28 cellular contexts compared by ENCODE assay signal in genomic region chr1:217049081-217049480, GRCh38.
DNase-seq lines count a peak whose midpoint lies in the region; ATAC-seq, FAIRE-seq and TF ChIP-seq lines count a peak whose summit lies in the region.
"Had no signal": no experiment of that assay in that cellular context is flagged by ENCODE, and none has a peak within 500 bp of the region (broad histone marks: within the 10 kb centered on the region; RNA-seq: fewer than 3 reads in every experiment).

No MANE protein-coding gene starts in this region.

- H3K9ac ChIP-seq in HepG2 (ENCODE audit: insufficient read depth, low read depth, low read length) = no peak overlapping the region
- H3K9ac ChIP-seq in trophoblast cell (ENCODE audit: low read length) = no peak overlapping the region
- H3K9ac ChIP-seq: BLaER1; BLaER1 treated with 17β-estradiol and CSF1 and Interleukin-3, amounts not matched to agents 10 nM and 100 nM had no signal

- no peak overlapping the region for H2AK5ac ChIP-seq in trophoblast cell (ENCODE audit: low read length)

- H3K9me3 ChIP-seq in HepG2 (ENCODE audit: low read length) (no peaks in the 10 kb centered on the region), right lobe of liver (no peaks in the 10 kb centered on the region), trophoblast cell (ENCODE audit: insufficient read depth, low read depth, low read length) (no peaks in the 10 kb centered on the region), sigmoid colon (no peaks in the 10 kb centered on the region)
- H3K9me3 ChIP-seq: A549; BE2C; BLaER1; BLaER1 treated with 17β-estradiol and CSF1 and Interleukin-3, amounts not matched to agents 10 nM and 100 nM; Caco-2 had no signal

- H3K79me1 ChIP-seq in trophoblast cell (ENCODE audit: low read length) = no peaks in the 10 kb centered on the region

- peaks cover 4% of the 10 kb centered on the region for H3K27me3 Mint-ChIP-seq in nephron progenitor cell (ENCODE audit: low read depth, poor library complexity)
- H3K27me3 Mint-ChIP-seq: B cell; CD4-positive, alpha-beta memory T cell; CD4-positive, alpha-beta T cell; CD4-positive, CD25-positive, alpha-beta regulatory T cell; CD8-positive, alpha-beta memory T cell had no signal

- no peak overlapping the region for H2BK12ac ChIP-seq in trophoblast cell (ENCODE audit: low read length)

- H3K27me3 ChIP-seq in HepG2 (ENCODE audit: control insufficient read depth in 1 of 2, insufficient read depth in 2 of 2, low read length in 2 of 2) = no peaks in the 10 kb centered on the region
- H3K27me3 ChIP-seq in right lobe of liver = no peaks in the 10 kb centered on the region
- H3K27me3 ChIP-seq in trophoblast cell (ENCODE audit: insufficient read depth, low read length) = no peaks in the 10 kb centered on the region
- H3K27me3 ChIP-seq in sigmoid colon = no peaks in the 10 kb centered on the region
- H3K27me3 ChIP-seq: BLaER1; BLaER1 treated with 17β-estradiol and CSF1 and Interleukin-3, amounts not matched to agents 10 nM and 100 nM had no signal

- in situ Hi-C loops in HepG2 (cut with HindIII; ENCODE audit: extremely low pct_ligation_motif_present, low pct_unique_long_range_greater_than_20kb) = no loop called here

- H3K4me3 Mint-ChIP-seq in nephron progenitor cell = no peak overlapping the region
- H3K4me3 Mint-ChIP-seq: B cell; CD14-positive monocyte; CD4-positive, alpha-beta memory T cell; CD4-positive, alpha-beta T cell; CD4-positive, CD25-positive, alpha-beta regulatory T cell; CD8-positive, alpha-beta memory T cell; CD8-positive, alpha-beta T cell had no signal

- H3K4me2 ChIP-seq in HepG2 (ENCODE audit: low read depth, low read length) (no peak overlapping the region), trophoblast cell (ENCODE audit: low read length) (no peak overlapping the region)
- H3K4me2 ChIP-seq: A549; BLaER1; BLaER1 treated with 17β-estradiol and CSF1 and Interleukin-3, amounts not matched to agents 10 nM and 100 nM had no signal

- TF ChIP-seq EP300 in HepG2 (IDR thresholded peaks at IDR 0.05; ENCODE audit: low read depth in 2 of 2, low read length in 2 of 2) (no peak), HepG2 (CRISPR knock-in tag; IDR thresholded peaks at IDR 0.05; ENCODE audit: borderline replicate concordance) (no peak), sigmoid colon (IDR thresholded peaks at IDR 0.05) (no peak)

- 0% methylated on average over 1 of the region's 1 CpG for WGBS in HepG2 (ENCODE audit: low lambda C conversion rate)
- WGBS in right lobe of liver (ENCODE audit: insufficient coverage, low coverage, low lambda C conversion rate, missing lambda C conversion rate) = 58% methylated on average over 1 of the region's 1 CpG
- WGBS in trophoblast cell (ENCODE audit: extremely low coverage, insufficient coverage, insufficient read length) = no CpG with 5 or more reads among the region's 1 CpG
- WGBS in sigmoid colon, 2 donors = 92% methylated on average over 1 of the region's 1 CpG

- POLR2A ChIA-PET in HepG2 (lab: Yijun Ruan, JAX) = no interaction called here

- H3K79me2 ChIP-seq in HepG2 (ENCODE audit: insufficient read depth, low read length) = no peaks in the 10 kb centered on the region
- H3K79me2 ChIP-seq in trophoblast cell (ENCODE audit: control insufficient read depth, insufficient read depth, low read length, poor library complexity) = no peaks in the 10 kb centered on the region

- no peak overlapping the region for H4K12ac ChIP-seq in trophoblast cell (ENCODE audit: low read depth, low read length)

- DNase-seq in HepG2 (ENCODE audit: low spot score) (no peak), right lobe of liver (no peak), nephron progenitor cell (no peak), trophoblast cell (peak; percentile 45 to 91), sigmoid colon (no peak), GM10266 (ENCODE audit: extremely low spot score) (no peak)
- DNase-seq: 8988T; C1 segment of cervical spinal cord; CD4-positive, alpha-beta memory T cell; CD4-positive, alpha-beta T cell; CD4-positive, CD25-positive, alpha-beta regulatory T cell; CD8-positive, alpha-beta memory T cell; CD8-positive, alpha-beta T cell; COR-L47; DMS 273 treated with DMSO at 0.1 percent for 48 hours; DMS153; DMS79; DMS79 treated with DMSO at 0.1 percent for 48 hours had no signal

- FAIRE-seq in HepG2 (lab: Jason Lieb, UNC) = no peak
- FAIRE-seq: A204.1, A549 had no signal

- ATAC-seq in HepG2 (no peak), right lobe of liver (no peak)
- ATAC-seq: CD8-positive, alpha-beta T cell had no signal

- peak overlapping the region; percentile 7 for H3K27ac Mint-ChIP-seq in nephron progenitor cell
- H3K27ac Mint-ChIP-seq: B cell; CD14-positive monocyte; CD4-positive, alpha-beta memory T cell; CD4-positive, alpha-beta T cell; CD4-positive, CD25-positive, alpha-beta regulatory T cell; CD8-positive, alpha-beta memory T cell; CD8-positive, alpha-beta T cell had no signal

- no peak overlapping the region for H3K23ac ChIP-seq in trophoblast cell (ENCODE audit: low read length)

- TF ChIP-seq POLR2A in HepG2 (IDR thresholded peaks at IDR 0.05; ENCODE audit: insufficient read depth in 1 of 2, low read depth in 2 of 2, low read length in 2 of 2) (no peak), right lobe of liver (IDR thresholded peaks at IDR 0.05) (no peak), sigmoid colon (IDR thresholded peaks at IDR 0.05) (no peak)

- no peak overlapping the region for H3K4ac ChIP-seq in trophoblast cell (ENCODE audit: low read depth, low read length)

- H3K4me1 Mint-ChIP-seq in nephron progenitor cell = no peaks in the 10 kb centered on the region
- H3K4me1 Mint-ChIP-seq: B cell; CD14-positive monocyte; CD4-positive, alpha-beta memory T cell; CD4-positive, CD25-positive, alpha-beta regulatory T cell; CD8-positive, alpha-beta memory T cell had no signal

- H3K4me1 ChIP-seq in HepG2 (ENCODE audit: insufficient read depth, low read length) = no peaks in the 10 kb centered on the region
- no peaks in the 10 kb centered on the region for H3K4me1 ChIP-seq in right lobe of liver
- no peaks in the 10 kb centered on the region for H3K4me1 ChIP-seq in trophoblast cell (ENCODE audit: control insufficient read depth in 1 of 2, insufficient read depth in 2 of 2, low read length in 2 of 2)
- no peaks in the 10 kb centered on the region for H3K4me1 ChIP-seq in sigmoid colon
- H3K4me1 ChIP-seq: A549, BE2C, Caco-2 had no signal

- H4K20me1 ChIP-seq in HepG2 (ENCODE audit: insufficient read depth, low read length) = no peaks in the 10 kb centered on the region
- H4K20me1 ChIP-seq: BLaER1; BLaER1 treated with 17β-estradiol and CSF1 and Interleukin-3, amounts not matched to agents 10 nM and 100 nM had no signal

- H3K9me3 Mint-ChIP-seq in nephron progenitor cell = no peaks in the 10 kb centered on the region
- H3K9me3 Mint-ChIP-seq: CD8-positive, alpha-beta T cell had no signal

- no peak for TF ChIP-seq RAD21 in HepG2 (CRISPR knock-in tag; IDR thresholded peaks at IDR 0.05)

- no peak overlapping the region for H4K91ac ChIP-seq in trophoblast cell (ENCODE audit: low read depth, low read length)

- H3K4me3 ChIP-seq in HepG2 (replicated peaks in 1 of 3; ENCODE audit: insufficient read depth in 1 of 3, low read depth in 2 of 3, low read length in 3 of 3) = no peak overlapping the region
- H3K4me3 ChIP-seq in right lobe of liver = no peak overlapping the region
- no peak overlapping the region for H3K4me3 ChIP-seq in trophoblast cell (ENCODE audit: low read depth, low read length)
- H3K4me3 ChIP-seq in sigmoid colon = no peak overlapping the region
- H3K4me3 ChIP-seq: A549; BLaER1; BLaER1 treated with 17β-estradiol and CSF1 and Interleukin-3, amounts not matched to agents 10 nM and 100 nM had no signal

- no peak overlapping the region for H2AFZ ChIP-seq in HepG2 (ENCODE audit: low read length)
- no peak overlapping the region for H2AFZ ChIP-seq in trophoblast cell (ENCODE audit: insufficient read depth, low read length, poor library complexity)

- intact Hi-C loops in HepG2 (cut with micrococcal nuclease; ENCODE audit: unreplicated experiment) = no loop called here
- intact Hi-C loops in right lobe of liver (cut with DNase I) = no loop called here
- intact Hi-C loops in sigmoid colon (cut with DNase I) = no loop called here

- H3K36me3 ChIP-seq in HepG2 (replicated peaks in 1 of 2; ENCODE audit: control insufficient read depth in 1 of 2, insufficient read depth in 2 of 2, low read length in 2 of 2) (no peaks in the 10 kb centered on the region), right lobe of liver (no peaks in the 10 kb centered on the region), trophoblast cell (ENCODE audit: control insufficient read depth in 1 of 2, insufficient read depth in 2 of 2, low read length in 2 of 2) (no peaks in the 10 kb centered on the region), sigmoid colon (no peaks in the 10 kb centered on the region)
- H3K36me3 ChIP-seq: BE2C; BLaER1; BLaER1 treated with 17β-estradiol and CSF1 and Interleukin-3, amounts not matched to agents 10 nM and 100 nM had no signal

- H3K14ac ChIP-seq in trophoblast cell (ENCODE audit: low read length) = no peak overlapping the region

- CTCF ChIA-PET in HepG2 (lab: Yijun Ruan, JAX; ENCODE audit: low intra/inter-chr PET ratio, low total read pairs) = no interaction called here

- no peaks in the 10 kb centered on the region for H3K36me3 Mint-ChIP-seq in nephron progenitor cell (ENCODE audit: low read depth)
- H3K36me3 Mint-ChIP-seq: CD14-positive monocyte; CD4-positive, alpha-beta memory T cell; CD4-positive, CD25-positive, alpha-beta regulatory T cell; CD8-positive, alpha-beta memory T cell; CD8-positive, alpha-beta T cell had no signal

- no peak overlapping the region for H3K18ac ChIP-seq in trophoblast cell (ENCODE audit: low read length)

- TF ChIP-seq CTCF in HepG2 (CRISPR knock-in tag; IDR thresholded peaks at IDR 0.05) (no peak), right lobe of liver (IDR thresholded peaks at IDR 0.05) (no peak), nephron progenitor cell (IDR thresholded peaks at IDR 0.05) (no peak), sigmoid colon (IDR thresholded peaks at IDR 0.05) (no peak), GM10266 (IDR thresholded peaks at IDR 0.05; ENCODE audit: control insufficient read depth, insufficient read depth, low read depth, missing control alignments) (no peak)

- no peak overlapping the region for H2BK120ac ChIP-seq in trophoblast cell (ENCODE audit: insufficient read depth, low read length, poor library complexity)

- BruUV-seq in HepG2 (replicated peaks; lab: Mats Ljungman, UMichigan) = no TSS peak

- H2BK5ac ChIP-seq in trophoblast cell (ENCODE audit: low read depth, low read length, poor library complexity) = no peak overlapping the region

- H4K8ac ChIP-seq in trophoblast cell (ENCODE audit: low read depth, low read length) = no peak overlapping the region

- H3K27ac ChIP-seq in HepG2 (ENCODE audit: extremely low read length, insufficient read depth, low read length) = no peak overlapping the region
- no peak overlapping the region for H3K27ac ChIP-seq in right lobe of liver
- H3K27ac ChIP-seq in trophoblast cell (ENCODE audit: low read depth, low read length) = no peak overlapping the region
- H3K27ac ChIP-seq in sigmoid colon = no peak overlapping the region
- H3K27ac ChIP-seq: 22Rv1; A549; BLaER1; BLaER1 treated with 17β-estradiol and CSF1 and Interleukin-3, amounts not matched to agents 10 nM and 100 nM; C4-2B had no signal

TF ChIP-seq in HepG2, 621 proteins besides CTCF, POLR2A, EP300 and RAD21 (continues in another document):
- TF ChIP-seq NFKBIZ (CRISPR knock-in tag; IDR thresholded peaks at IDR 0.05) (no peak), PAX8 (CRISPR knock-in tag; IDR thresholded peaks at IDR 0.05; ENCODE audit: borderline replicate concordance) (no peak), ZNF768 (CRISPR knock-in tag; IDR thresholded peaks at IDR 0.05) (no peak)

Comparison
In these comparisons a context has a peak if more than half of its experiments do, and no peak if none do; other contexts are left out.
1. DNase-seq: peak in trophoblast cell (2 of 2); none in HepG2 (single experiment), right lobe of liver (0 of 3), nephron progenitor cell (single experiment), sigmoid colon (single experiment) and GM10266 (single experiment).